ENCODE assay signal across 8 cellular contexts in the genomic region with DNA sequence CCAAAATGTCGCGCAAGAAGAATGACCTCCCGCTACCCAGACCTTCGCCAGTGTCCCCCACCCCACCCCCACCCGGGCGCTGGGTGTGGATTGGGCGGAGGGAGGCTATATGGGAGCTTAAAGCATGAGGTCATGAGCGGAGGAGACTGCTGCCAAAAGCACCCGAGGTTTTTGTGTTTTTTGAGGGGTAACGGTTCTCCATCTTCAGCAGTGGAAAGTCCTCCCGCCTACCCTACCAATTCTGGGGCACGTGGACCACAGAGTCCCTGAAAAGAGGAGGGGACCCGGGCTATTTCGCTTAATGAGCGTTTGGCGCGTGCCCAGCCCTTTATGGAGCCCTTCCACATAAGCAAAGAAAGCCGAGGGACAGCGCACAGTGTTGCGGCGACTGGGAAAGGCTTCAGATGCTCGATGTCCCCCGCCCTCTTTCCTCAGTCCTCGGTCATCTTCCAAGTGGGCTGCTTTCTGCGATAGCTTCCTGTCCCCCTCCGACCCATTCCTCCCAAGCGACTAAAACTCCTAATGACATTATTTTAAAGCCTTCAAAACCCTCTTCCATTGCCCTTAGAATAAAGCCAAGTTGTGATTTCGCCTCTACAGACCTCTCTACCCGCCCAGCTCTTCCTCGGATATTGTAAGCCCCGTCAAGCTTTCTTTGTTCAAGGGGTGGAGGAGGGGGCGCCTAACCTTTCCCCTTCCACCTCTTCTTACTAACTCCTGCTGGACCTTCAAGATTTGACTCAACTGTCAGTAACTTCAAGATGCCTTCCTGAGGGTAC. TPM values are rescaled to one million over a fixed set of nuclear protein-coding genes. Genes with fewer than 3 reads are reported as not detected.
A peak's percentile ranks its signal among the peaks of the same experiment; 100 is the strongest.
DNase-seq lines count a peak whose midpoint lies in the region; ATAC-seq and TF ChIP-seq lines count a peak whose summit lies in the region.

No MANE protein-coding gene starts in this region.

- H3K36me3 Mint-ChIP-seq in T-cell: peaks cover under 1% of the 10 kb centered on the region
- peaks cover 0 to 1% (median 0%) of the 10 kb centered on the region in 3 donors for H3K36me3 Mint-ChIP-seq in naive thymus-derived CD8-positive, alpha-beta T cell

- H3K27ac Mint-ChIP-seq in T-cell: peak overlapping the region; percentile 69 to 71
- peak overlapping the region; percentile 44 to 88 (median 78) for H3K27ac Mint-ChIP-seq in naive thymus-derived CD8-positive, alpha-beta T cell

- TF ChIP-seq POLR2A in erythroblast (IDR thresholded peaks at IDR 0.05; ENCODE audit: low read length): no peak

- no peak for ATAC-seq in T-cell (replicated peaks in 1 of 4)
- ATAC-seq in naive thymus-derived CD8-positive, alpha-beta T cell: no peak
- ATAC-seq in HG02884 (IDR thresholded peaks at IDR 0.05; ENCODE audit: unreplicated experiment): no peak

- H3K27me3 ChIP-seq in H7 (ENCODE audit: control insufficient read depth, insufficient read depth, low read length): no peaks in the 10 kb centered on the region

- peak overlapping the region; percentile 89 to 99 (median 93) for H3K4me3 Mint-ChIP-seq in T-cell
- H3K4me3 Mint-ChIP-seq in naive thymus-derived CD8-positive, alpha-beta T cell: peak overlapping the region; percentile 71 to 100 (median 94)

- peak overlapping the region; percentile 96 for H3K4me3 ChIP-seq in H7 (ENCODE audit: insufficient read depth, low read depth, low read length)

- H3K36me3 ChIP-seq in H7 (replicated peaks; ENCODE audit: control insufficient read depth, insufficient read depth, low read length): no peaks in the 10 kb centered on the region

- POLR2A ChIA-PET in T-cell (lab: Charles Lee): interaction anchor here in 1 of 2 donors (0.6 to 0.8 kb wide), 3 partner anchors 9 to 652 kb away, joined by 3 to 5 read pairs (median 4); no protein-coding TSS in a partner anchor
- POLR2A ChIA-PET in naive thymus-derived CD8-positive, alpha-beta T cell (lab: Charles Lee): interaction anchor here (0.6 to 8.6 kb wide), 30 partner anchors 9 to 916 kb away, joined by 3 to 199 read pairs (median 9); partner anchors contain the start of genes TAF8, UBR2 and ZNF318

- H3K27me3 Mint-ChIP-seq in T-cell: no peaks in the 10 kb centered on the region
- H3K27me3 Mint-ChIP-seq in naive thymus-derived CD8-positive, alpha-beta T cell: no peaks in the 10 kb centered on the region

- DNase-seq in AG08396 (ENCODE audit: low spot score) (peak; percentile 76), H7 (peak; percentile 50), T-cell (no peak), erythroblast (lab: John Stamatoyannopoulos, UW) (peak; percentile 47 to 64), mucosa of gallbladder (ENCODE audit: low spot score) (no peak), SKM-1 (lab: John Stamatoyannopoulos, UW; ENCODE audit: unreplicated experiment) (no peak)
- DNase-seq in naive thymus-derived CD8-positive, alpha-beta T cell: peak in 3 of 10 donors; percentile 13 to 29 (median 27)

- peaks cover 26 to 36% (median 28%) of the 10 kb centered on the region in 3 donors for H3K4me1 Mint-ChIP-seq in T-cell
- peaks cover 19 to 36% (median 30%) of the 10 kb centered on the region in 4 donors for H3K4me1 Mint-ChIP-seq in naive thymus-derived CD8-positive, alpha-beta T cell

- CTCF ChIA-PET in T-cell (lab: Charles Lee): no interaction called here

- no peaks in the 10 kb centered on the region for H3K9me3 Mint-ChIP-seq in T-cell
- H3K9me3 Mint-ChIP-seq in naive thymus-derived CD8-positive, alpha-beta T cell: no peaks in the 10 kb centered on the region

RNA-seq across cellular contexts. Expression of gene TRERF1, which starts 2.1 kb away (rescaled TPM):
- total RNA-seq in H7 (2014; rRNA removed; shearing (Covaris generic)): 9.7 and 13.8 TPM in 2 replicates
- total RNA-seq in T-cell (10 to 100 TPM; 20.5 to 52.2 (median 25.6) TPM), mucosa of gallbladder (7.7 TPM)
- 10 to 100 TPM; 17.5 to 18.2 TPM for total RNA-seq in naive thymus-derived CD8-positive, alpha-beta T cell
- 1 to 10 TPM; 3.8 to 7.1 (median 5.4) TPM for polyA plus RNA-seq in naive thymus-derived CD8-positive, alpha-beta T cell

Comparison
In these comparisons a context has a peak if more than half of its experiments do, and no peak if none do; other contexts are left out.
1. DNase-seq: peak in AG08396 (single experiment), H7 (single experiment) and erythroblast (2 of 2); none in T-cell (0 of 34), mucosa of gallbladder (single experiment) and SKM-1 (single experiment).